In genomic region chr2:46296216-46296839, GRCh38 we compare ENCODE assay signal across 8 cellular contexts. TPM values are rescaled to one million over a fixed set of nuclear protein-coding genes. Genes with fewer than 3 reads are reported as not detected.
DNase-seq lines count a peak whose midpoint lies in the region; ATAC-seq, FAIRE-seq and TF ChIP-seq lines count a peak whose summit lies in the region.

No MANE protein-coding gene starts in this region.

- H3K27ac ChIP-seq in pancreas = peak overlapping the region; percentile 74 to 86 (median 82)

- H3K9me3 ChIP-seq in pancreas = no peaks in the 10 kb centered on the region

- peak overlapping the region; percentile 65 to 89 (median 79) for H3K4me3 ChIP-seq in pancreas

- H3K36me3 ChIP-seq in pancreas = no peaks in the 10 kb centered on the region

- H3K4me1 ChIP-seq in pancreas = peaks cover 0 to 13% (median 11%) of the 10 kb centered on the region in 3 donors

- no peaks in the 10 kb centered on the region for H3K27me3 ChIP-seq in pancreas

- ATAC-seq in pancreas (peak in 3 of 4 donors; percentile 1 to 2 (median 1)), GM21786 (IDR thresholded peaks at IDR 0.05; ENCODE audit: unreplicated experiment) (no peak)

- intact Hi-C loops in head of caudate nucleus (cut with DNase I) (no loop called here), pancreas (cut with DNase I) (loop anchor here in 1 of 3 donors (10.0 kb wide), 3 partner anchors 68 to 292 kb away; no protein-coding TSS in a partner anchor)

- FAIRE-seq in D721Med (lab: Jason Lieb, UNC) (no peak), pancreas (lab: Jason Lieb, UNC) (no peak)

- DNase-seq in D721Med (ENCODE audit: insufficient read length, low spot score) (peak; percentile 28), HuH-7.5 (ENCODE audit: low spot score) (peak; percentile 39), head of caudate nucleus (peak in 30 of 42 donors; percentile 5 to 65 (median 26)), pancreas (peak in 5 of 6 donors; percentile 53 to 80 (median 70)), NCI-H1694 treated with DMSO at 0.1 percent for 48 hours (lab: John Stamatoyannopoulos, UW) (no peak), NCI-H446 treated with DMSO at 0.1 percent for 48 hours (lab: John Stamatoyannopoulos, UW) (no peak)
- DNase-seq in activated naive CD4-positive, alpha-beta T cell treated with Interleukin-2 at 50 U/mL for 16 hours = peak; percentile 17

- TF ChIP-seq CTCF in D721Med (IDR thresholded peaks at IDR 0.05; ENCODE audit: insufficient read depth, missing control alignments) = no peak
- no peak for TF ChIP-seq CTCF in pancreas (IDR thresholded peaks at IDR 0.05)

- WGBS in pancreas, 2 donors = 31 to 34% methylated on average over 28 of the region's 28 CpGs

RNA-seq across cellular contexts. Expression of gene EPAS1, which starts 0.9 kb away (rescaled TPM):
- 100 to 1,000 TPM in 2 of 6 donors, 10 to 100 TPM in 4; 61.8 to 165 (median 85.8) TPM for total RNA-seq in pancreas
- 10 to 100 TPM; 35.6 to 69.1 TPM for polyA plus RNA-seq in pancreas

Comparison
In these comparisons a context has a peak if more than half of its experiments do, and no peak if none do; other contexts are left out.
1. DNase-seq: peak in D721Med (single experiment), HuH-7.5 (single experiment), activated naive CD4-positive, alpha-beta T cell treated with Interleukin-2 at 50 U/mL for 16 hours (single experiment), head of caudate nucleus (30 of 42) and pancreas (5 of 6); none in NCI-H1694 treated with DMSO at 0.1 percent for 48 hours (single experiment) and NCI-H446 treated with DMSO at 0.1 percent for 48 hours (single experiment).